Comparison of ENCODE assay signal across 1 cellular context in genomic region chr9:131098391-131099087, GRCh38.
TF ChIP-seq lines count a peak whose summit lies in the region.

No MANE protein-coding gene starts in this region.

TF ChIP-seq in GM12878, 131 proteins besides CTCF, POLR2A, EP300 and RAD21:
- no peak for TF ChIP-seq FOXK2 (IDR thresholded peaks at IDR 0.05)
- TF ChIP-seq RBBP5 (conservative IDR thresholded peaks at IDR 0.05): no peak
- no peak for TF ChIP-seq MYC (IDR thresholded peaks at IDR 0.05; ENCODE audit: insufficient read depth, insufficient read length, insufficient replicate concordance, low read length, severe bottlenecking)
- no peak for TF ChIP-seq NBN (IDR thresholded peaks at IDR 0.05)
- no peak for TF ChIP-seq MEF2B (IDR thresholded peaks at IDR 0.05; ENCODE audit: partially characterized antibody, poor library complexity, severe bottlenecking)
- TF ChIP-seq, protein P1, sequence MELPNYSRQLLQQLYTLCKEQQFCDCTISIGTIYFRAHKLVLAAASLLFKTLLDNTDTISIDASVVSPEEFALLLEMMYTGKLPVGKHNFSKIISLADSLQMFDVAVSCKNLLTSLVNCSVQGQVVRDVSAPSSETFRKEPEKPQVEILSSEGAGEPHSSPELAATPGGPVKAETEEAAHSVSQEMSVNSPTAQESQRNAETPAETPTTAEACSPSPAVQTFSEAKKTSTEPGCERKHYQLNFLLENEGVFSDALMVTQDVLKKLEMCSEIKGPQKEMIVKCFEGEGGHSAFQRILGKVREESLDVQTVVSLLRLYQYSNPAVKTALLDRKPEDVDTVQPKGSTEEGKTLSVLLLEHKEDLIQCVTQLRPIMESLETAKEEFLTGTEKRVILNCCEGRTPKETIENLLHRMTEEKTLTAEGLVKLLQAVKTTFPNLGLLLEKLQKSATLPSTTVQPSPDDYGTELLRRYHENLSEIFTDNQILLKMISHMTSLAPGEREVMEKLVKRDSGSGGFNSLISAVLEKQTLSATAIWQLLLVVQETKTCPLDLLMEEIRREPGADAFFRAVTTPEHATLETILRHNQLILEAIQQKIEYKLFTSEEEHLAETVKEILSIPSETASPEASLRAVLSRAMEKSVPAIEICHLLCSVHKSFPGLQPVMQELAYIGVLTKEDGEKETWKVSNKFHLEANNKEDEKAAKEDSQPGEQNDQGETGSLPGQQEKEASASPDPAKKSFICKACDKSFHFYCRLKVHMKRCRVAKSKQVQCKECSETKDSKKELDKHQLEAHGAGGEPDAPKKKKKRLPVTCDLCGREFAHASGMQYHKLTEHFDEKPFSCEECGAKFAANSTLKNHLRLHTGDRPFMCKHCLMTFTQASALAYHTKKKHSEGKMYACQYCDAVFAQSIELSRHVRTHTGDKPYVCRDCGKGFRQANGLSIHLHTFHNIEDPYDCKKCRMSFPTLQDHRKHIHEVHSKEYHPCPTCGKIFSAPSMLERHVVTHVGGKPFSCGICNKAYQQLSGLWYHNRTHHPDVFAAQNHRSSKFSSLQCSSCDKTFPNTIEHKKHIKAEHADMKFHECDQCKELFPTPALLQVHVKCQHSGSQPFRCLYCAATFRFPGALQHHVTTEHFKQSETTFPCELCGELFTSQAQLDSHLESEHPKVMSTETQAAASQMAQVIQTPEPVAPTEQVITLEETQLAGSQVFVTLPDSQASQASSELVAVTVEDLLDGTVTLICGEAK (IDR thresholded peaks at IDR 0.05; ENCODE audit: borderline replicate concordance): no peak
- TF ChIP-seq HDGF (IDR thresholded peaks at IDR 0.05): no peak
